ENCODE assay signal across 10 cellular contexts in the genomic region with DNA sequence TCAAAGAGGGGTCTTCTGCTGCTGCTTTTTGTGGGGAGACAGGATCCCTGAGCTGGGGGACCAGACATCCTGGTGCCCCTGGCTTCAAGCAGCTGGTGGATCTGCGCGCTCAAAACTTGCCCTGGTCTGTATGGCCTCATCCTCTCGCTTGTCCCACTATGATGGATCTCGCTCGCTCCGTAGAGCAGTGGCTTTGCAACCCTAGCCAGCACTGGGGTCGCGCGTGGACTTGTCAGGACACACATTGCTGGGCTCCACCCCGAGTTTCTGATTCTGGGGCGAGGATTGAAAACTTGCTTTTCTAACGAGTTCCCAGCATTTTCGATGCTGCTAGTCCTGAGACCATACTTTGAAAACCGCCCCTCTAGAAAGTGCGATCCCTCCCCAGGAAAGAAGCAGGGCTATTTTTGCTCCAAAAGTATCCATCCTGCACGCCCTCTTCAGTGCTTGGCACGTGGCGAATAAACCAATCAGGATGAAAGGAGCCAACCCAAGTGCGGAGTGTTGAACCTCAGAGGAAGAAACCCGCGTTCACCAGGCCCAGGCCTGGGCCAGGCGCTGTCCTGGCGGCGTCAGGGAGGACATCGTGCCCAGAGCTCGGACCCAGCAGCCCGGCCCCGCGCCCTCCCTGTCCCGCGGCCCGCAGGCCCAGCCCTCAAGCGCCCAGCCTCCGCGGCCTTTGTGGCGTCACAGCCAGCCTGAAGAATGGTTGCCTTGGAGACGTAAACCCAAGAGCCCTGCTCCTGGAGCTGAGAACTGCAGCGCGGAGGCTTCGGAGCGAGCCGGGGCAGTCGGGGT. TPM values are rescaled to one million over a fixed set of nuclear protein-coding genes. Genes with fewer than 3 reads are reported as not detected.
A peak's percentile ranks its signal among the peaks of the same experiment; 100 is the strongest.
DNase-seq lines count a peak whose midpoint lies in the region; ATAC-seq, FAIRE-seq and TF ChIP-seq lines count a peak whose summit lies in the region.
"Had no signal": no experiment of that assay in that cellular context is flagged by ENCODE, and none has a peak within 500 bp of the region (broad histone marks: within the 10 kb centered on the region; RNA-seq: fewer than 3 reads in every experiment).

A gene (plus strand): TSS at position 731 of the 798 bp plus-strand sequence. CDS start 1,092 bp downstream, outside the sequence.

- WGBS in ectodermal cell, 2 experiments = 36% methylated on average over 43 of the region's 43 CpGs
- 36 to 48% methylated on average over 11 to 34 of the region's 43 CpGs for WGBS in testis, 2 donors

- H3K36me3 ChIP-seq in ectodermal cell (ENCODE audit: control insufficient read depth, insufficient read depth, low read length) = no peaks in the 10 kb centered on the region
- no peaks in the 10 kb centered on the region for H3K36me3 ChIP-seq in lower lobe of right lung
- H3K36me3 ChIP-seq in testis (ENCODE audit: low read depth, missing control alignments) = no peaks in the 10 kb centered on the region

- peak; percentile 72 to 86 for ATAC-seq in lower lobe of right lung
- no peak for ATAC-seq in HG02981 (IDR thresholded peaks at IDR 0.05; ENCODE audit: unreplicated experiment)

- peak within 1 kb of the TSS; percentile 47 for H3K4me3 ChIP-seq in ectodermal cell (ENCODE audit: insufficient read depth, low read depth, low read length)
- peak within 1 kb of the TSS; percentile 36 for H3K4me3 ChIP-seq in lower lobe of right lung
- peak within 1 kb of the TSS; percentile 35 to 37 for H3K4me3 ChIP-seq in testis

- H3K27me3 ChIP-seq in ectodermal cell (ENCODE audit: control insufficient read depth, insufficient read depth, low read length, poor library complexity, severe bottlenecking) (peaks cover 38% of the 10 kb centered on the region), lower lobe of right lung (ENCODE audit: low read depth) (peaks cover 21% of the 10 kb centered on the region), testis (no peaks in the 10 kb centered on the region)

- peaks cover 11% of the 10 kb centered on the region for H3K4me1 ChIP-seq in ectodermal cell (ENCODE audit: control insufficient read depth, insufficient read depth, low read length)
- peaks cover 14% of the 10 kb centered on the region for H3K4me1 ChIP-seq in lower lobe of right lung
- H3K4me1 ChIP-seq in testis = no peaks in the 10 kb centered on the region

- no peak for TF ChIP-seq CTCF in lower lobe of right lung (IDR thresholded peaks at IDR 0.05)
- TF ChIP-seq CTCF in testis (IDR thresholded peaks at IDR 0.05) = no peak

- H3K27ac ChIP-seq in ectodermal cell (ENCODE audit: insufficient read depth, low read depth, low read length, poor library complexity, severe bottlenecking) (no peak within 1 kb of the TSS), lower lobe of right lung (no peak within 1 kb of the TSS), testis (no peak within 1 kb of the TSS)

- DNase-seq in DMS153 treated with DMSO at 0.1 percent for 48 hours (lab: John Stamatoyannopoulos, UW; ENCODE audit: unreplicated experiment) = peak; percentile 5
- DNase-seq in DMS153 (lab: John Stamatoyannopoulos, UW) = no peak
- DNase-seq in lower lobe of right lung = peak; percentile 78
- peak; percentile 65 for DNase-seq in testis
- DNase-seq in GM12891 (ENCODE audit: insufficient read length, low spot score) = no peak
- DNase-seq in SKM-1 (lab: John Stamatoyannopoulos, UW; ENCODE audit: unreplicated experiment) = no peak
- DNase-seq: 8988T had no signal

- H3K9me3 ChIP-seq in ectodermal cell (ENCODE audit: control insufficient read depth, low read length) (no peaks in the 10 kb centered on the region), lower lobe of right lung (no peaks in the 10 kb centered on the region), testis (no peaks in the 10 kb centered on the region)

- TF ChIP-seq POLR2A in testis (IDR thresholded peaks at IDR 0.05) (no peak), GM12891 (IDR thresholded peaks at IDR 0.05; ENCODE audit: low read depth, low read length) (no peak)

- FAIRE-seq in GM12891 (lab: Jason Lieb, UNC) = no peak

- intact Hi-C loops in lower lobe of right lung (cut with DNase I) (loop anchor here (10.0 kb wide), 1 partner anchor 150 kb away; no protein-coding TSS in a partner anchor), testis (cut with DNase I; ENCODE audit: low total_unique reads) (loop anchor here (10.0 kb wide), 2 partner anchors 130 to 260 kb away; no protein-coding TSS in a partner anchor)

TF ChIP-seq in GM12891, 5 proteins besides CTCF, POLR2A, EP300 and RAD21:
- no peak for TF ChIP-seq POU2F2 (IDR thresholded peaks at IDR 0.05; ENCODE audit: low read depth, low read length)
- TF ChIP-seq SPI1 (IDR thresholded peaks at IDR 0.05; ENCODE audit: low read depth, low read length) = no peak
- no peak for TF ChIP-seq POLR2AphosphoS5 (IDR thresholded peaks at IDR 0.05; ENCODE audit: low read depth, low read length)
- TF ChIP-seq TAF1 (IDR thresholded peaks at IDR 0.05; ENCODE audit: low read depth, low read length) = no peak
- no peak for TF ChIP-seq PAX5 (IDR thresholded peaks at IDR 0.05; ENCODE audit: insufficient read depth, low read length, severe bottlenecking)

RNA-seq across cellular contexts. Expression of the gene that starts here (rescaled TPM):
- 2.5 TPM for polyA plus RNA-seq in ectodermal cell (2013, experiment 1 of 4)
- polyA plus RNA-seq in ectodermal cell (2013, experiment 2 of 4) = 3.1 TPM
- polyA plus RNA-seq in ectodermal cell (2013, experiment 3 of 4) = 4.6 TPM
- 4.6 TPM for polyA plus RNA-seq in ectodermal cell (2013, experiment 4 of 4)
- total RNA-seq in lower lobe of right lung (21.5 TPM), testis (10 to 100 TPM; 21.4 to 56.2 TPM)
- 74.2 TPM for polyA plus RNA-seq in testis (ENCODE audit: insufficient read depth, low read depth, low replicate concordance)
- not detected for polyA plus RNA-seq in GM12891 (2012; ENCODE audit: low read depth, missing spikeins)
- total RNA-seq: RPMI7951 had no signal

Comparison
In these comparisons a context has a peak if more than half of its experiments do, and no peak if none do; other contexts are left out.
1. DNase-seq: peak in DMS153 treated with DMSO at 0.1 percent for 48 hours (single experiment), lower lobe of right lung (single experiment) and testis (single experiment); none in DMS153 (single experiment), GM12891 (single experiment) and SKM-1 (single experiment).
2. Peak in every context shown above with its lines, with median percentiles within 50 percentile points of each other: H3K4me3 ChIP-seq.